Comparison of ENCODE assay signal across 33 cellular contexts in genomic region chr1:15981679-15982078, GRCh38. TPM values are rescaled to one million over a fixed set of nuclear protein-coding genes. Genes with fewer than 3 reads are reported as not detected.
"Had no signal": no experiment of that assay in that cellular context is flagged by ENCODE, and none has a peak within 500 bp of the region (broad histone marks: within the 10 kb centered on the region; RNA-seq: fewer than 3 reads in every experiment).

No MANE protein-coding gene starts in this region.

- H3K4me1 ChIP-seq: adrenal gland, ascending aorta, body of pancreas, breast epithelium, colonic mucosa had no signal

- H3K9me3 ChIP-seq: adrenal gland, ascending aorta, body of pancreas, colonic mucosa had no signal

- DNase-seq: activated effector memory CD4-positive, alpha-beta T cell treated with Interleukin-2 at 50 U/mL for 16 hours; activated gamma-delta T cell; activated gamma-delta T cell treated with Interleukin-2 at 50 U/mL for 16 hours; activated naive CD4-positive, alpha-beta T cell; activated naive CD4-positive, alpha-beta T cell treated with anti-CD3 and anti-CD28 coated beads for 36 hours; activated naive CD4-positive, alpha-beta T cell treated with anti-CD3 and anti-CD28 coated beads, Interleukin-2, amount 10 ng/mL, durations not matched to agents 7 days and 5 days; activated naive CD4-positive, alpha-beta T cell treated with anti-CD3 and anti-CD28 coated beads, Interleukin-2, amount 50 U/mL, for 16 hours; activated naive CD4-positive, alpha-beta T cell treated with Interleukin-2 at 50 U/mL for 16 hours; activated naive CD8-positive, alpha-beta T cell treated with anti-CD3 and anti-CD28 coated beads for 36 hours; activated naive CD8-positive, alpha-beta T cell treated with anti-CD3 and anti-CD28 coated beads, Interleukin-2, amount 10 ng/mL, durations not matched to agents 7 days and 5 days; activated naive CD8-positive, alpha-beta T cell treated with anti-CD3 and anti-CD28 coated beads, Interleukin-2, amount 50 U/mL, for 24 hours; activated T-cell treated with anti-CD3 and anti-CD28 coated beads, Interleukin-2, amount 50 U/mL, for 48 hours; activated T-cell treated with anti-CD3 and anti-CD28 coated beads, Interleukin-2, amount 50 U/mL, for 72 hours; adrenal gland; amniotic stem cell; amygdala; anterior cingulate cortex; aorta; body of pancreas; brain microvascular endothelial cell; caudate nucleus; central memory CD4-positive, alpha-beta T cell; cerebellar nuclear complex; colonic mucosa had no signal

- H3K27ac ChIP-seq: adrenal gland, ascending aorta, body of pancreas, brain microvascular endothelial cell, breast epithelium, cardiac muscle cell, colonic mucosa had no signal

- ATAC-seq: activated naive CD4-positive, alpha-beta T cell treated with anti-CD3 and anti-CD28 coated beads, Interleukin-2, amount 50 U/mL, for 72 hours; activated naive CD8-positive, alpha-beta T cell treated with anti-CD3 and anti-CD28 coated beads, Interleukin-2, amount 50 U/mL, for 24 hours; activated T-cell treated with anti-CD3 and anti-CD28 coated beads, Interleukin-2, amount 50 U/mL, for 72 hours; activated T-helper 17 cell treated with anti-CD3 and anti-CD28 coated beads, Interleukin-2, amount 50 U/mL, for 72 hours; body of pancreas had no signal

- H3K36me3 ChIP-seq: adrenal gland, ascending aorta, brain microvascular endothelial cell, breast epithelium, cardiac muscle cell, colonic mucosa had no signal

- H3K4me3 ChIP-seq: adrenal gland, ascending aorta, body of pancreas, breast epithelium, cardiac muscle cell, colonic mucosa had no signal

- H3K27me3 ChIP-seq: adrenal gland, ascending aorta, body of pancreas, brain microvascular endothelial cell, breast epithelium, colonic mucosa had no signal

- FAIRE-seq: astrocyte, bronchial epithelial cell, colon had no signal

RNA-seq across cellular contexts. Expression of gene SRARP, which starts 22.4 kb away (rescaled TPM):
- polyA plus RNA-seq: adipose tissue, adrenal gland, aorta, cardiac muscle cell had no signal
